9 cellular contexts compared by ENCODE assay signal in the genomic region with DNA sequence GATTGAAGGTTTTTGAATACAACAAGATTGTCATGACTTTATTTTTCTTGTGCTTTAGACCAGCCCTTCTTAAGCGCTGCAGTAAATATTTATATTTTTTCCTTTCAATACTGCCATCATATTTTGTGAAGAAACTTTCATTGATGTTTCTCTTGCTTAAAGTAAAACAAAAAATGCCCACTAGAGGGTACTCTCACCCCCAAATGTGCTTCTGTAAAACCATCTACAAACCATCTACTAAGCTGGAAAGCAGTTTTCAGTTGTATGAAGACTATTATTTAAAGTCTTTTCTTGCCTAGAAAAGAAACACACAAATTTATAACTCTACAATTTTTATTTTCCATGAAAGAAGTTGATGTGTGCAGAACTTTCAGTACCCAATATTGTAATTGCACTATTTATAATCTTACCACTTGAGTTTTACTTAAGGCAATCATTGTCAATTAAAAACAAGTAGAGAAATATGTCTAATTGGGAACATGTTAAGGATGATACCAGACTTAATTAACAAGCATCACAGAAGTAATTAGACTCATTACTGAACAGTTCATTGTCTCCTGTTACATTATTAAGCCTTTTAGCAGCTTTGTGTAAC. TPM values are rescaled to one million over a fixed set of nuclear protein-coding genes. Genes with fewer than 3 reads are reported as not detected.
DNase-seq lines count a peak whose midpoint lies in the region; ATAC-seq, FAIRE-seq and TF ChIP-seq lines count a peak whose summit lies in the region.
"Had no signal": no experiment of that assay in that cellular context is flagged by ENCODE, and none has a peak within 500 bp of the region (broad histone marks: within the 10 kb centered on the region; RNA-seq: fewer than 3 reads in every experiment).

No MANE protein-coding gene starts in this region.

- peak; percentile 18 to 60 (median 52) for TF ChIP-seq CTCF in body of pancreas (IDR thresholded peaks at IDR 0.05)

- H3K4me1 ChIP-seq in body of pancreas: no peaks in the 10 kb centered on the region
- H3K4me1 ChIP-seq: SJCRH30 had no signal

- no peak overlapping the region for H3K27ac ChIP-seq in body of pancreas
- H3K27ac ChIP-seq: SJCRH30 had no signal

- no peak for FAIRE-seq in GM12891 (lab: Jason Lieb, UNC)

- no peaks in the 10 kb centered on the region for H3K9me3 ChIP-seq in body of pancreas
- H3K9me3 ChIP-seq: SJCRH30 had no signal

- DNase-seq in DMS153 (lab: John Stamatoyannopoulos, UW): peak; percentile 21
- DNase-seq in NCI-H2107 (lab: John Stamatoyannopoulos, UW): peak; percentile 12
- peak in 1 of 4 donors; percentile 26 for DNase-seq in body of pancreas
- peak; percentile 69 for DNase-seq in medulla oblongata (ENCODE audit: extremely low spot score)
- no peak for DNase-seq in GM19238 (ENCODE audit: insufficient read length, low spot score)
- DNase-seq in effector CD8-positive, alpha-beta T cell (lab: John Stamatoyannopoulos, UW): no peak
- no peak for DNase-seq in GM12891 (ENCODE audit: insufficient read length, low spot score)

- peak; percentile 62 for ATAC-seq in GM21786 (IDR thresholded peaks at IDR 0.05; ENCODE audit: unreplicated experiment)
- peak; percentile 33 for ATAC-seq in body of pancreas

- H3K36me3 ChIP-seq in body of pancreas (replicated peaks in 1 of 2; ENCODE audit: insufficient read depth in 1 of 2, low read depth in 2 of 2): peaks cover 5 to 14% of the 10 kb centered on the region in 2 donors

- no peak overlapping the region for H3K4me3 ChIP-seq in body of pancreas
- H3K4me3 ChIP-seq: SJCRH30 had no signal

- no peaks in the 10 kb centered on the region for H3K27me3 ChIP-seq in body of pancreas
- H3K27me3 ChIP-seq: SJCRH30 had no signal

- 0 to 49% methylated on average over 1 of the region's 1 CpG for WGBS in body of pancreas, 2 donors

- intact Hi-C loops in body of pancreas (cut with DNase I): no loop called here

- TF ChIP-seq POLR2A in body of pancreas (IDR thresholded peaks at IDR 0.05) (no peak), GM12891 (IDR thresholded peaks at IDR 0.05; ENCODE audit: low read depth, low read length) (no peak)

TF ChIP-seq in GM12891, 5 proteins besides CTCF, POLR2A, EP300 and RAD21:
- TF ChIP-seq PAX5 (IDR thresholded peaks at IDR 0.05; ENCODE audit: insufficient read depth, low read length, severe bottlenecking) (no peak), TAF1 (IDR thresholded peaks at IDR 0.05; ENCODE audit: low read depth, low read length) (no peak), POLR2AphosphoS5 (IDR thresholded peaks at IDR 0.05; ENCODE audit: low read depth, low read length) (no peak), POU2F2 (IDR thresholded peaks at IDR 0.05; ENCODE audit: low read depth, low read length) (no peak), SPI1 (IDR thresholded peaks at IDR 0.05; ENCODE audit: low read depth, low read length) (no peak)

RNA-seq across cellular contexts. Expression of gene LEPR, which starts 10.7 kb away (rescaled TPM):
- total RNA-seq in body of pancreas: 1 to 10 TPM; 5.3 to 7.8 TPM
- 0.33 TPM for polyA plus RNA-seq in GM12891 (2012; ENCODE audit: low read depth, missing spikeins)

RNA-seq across cellular contexts. Expression of gene LEPROT, which starts 10.7 kb away (rescaled TPM):
- 10 to 100 TPM; 22.7 to 47.7 TPM for total RNA-seq in body of pancreas
- polyA plus RNA-seq in GM12891 (2012; ENCODE audit: low read depth, missing spikeins): 9.5 TPM

Comparison
In these comparisons a context has a peak if more than half of its experiments do, and no peak if none do; other contexts are left out.
1. DNase-seq: peak in DMS153 (single experiment), NCI-H2107 (single experiment) and medulla oblongata (single experiment); none in GM19238 (single experiment), effector CD8-positive, alpha-beta T cell (single experiment) and GM12891 (single experiment).